ENCODE assay signal across 8 cellular contexts in genomic region chr16:85612191-85612800, GRCh38. TPM values are rescaled to one million over a fixed set of nuclear protein-coding genes. Genes with fewer than 3 reads are reported as not detected.
DNase-seq lines count a peak whose midpoint lies in the region; ATAC-seq and TF ChIP-seq lines count a peak whose summit lies in the region.

No MANE protein-coding gene starts in this region.

- H4K8ac ChIP-seq in mesenchymal stem cell (ENCODE audit: low read length) = peak overlapping the region; percentile 76

- H3K4me1 ChIP-seq in effector memory CD4-positive, alpha-beta T cell (ENCODE audit: control insufficient read depth, insufficient read depth, low read length, poor library complexity, severe bottlenecking) = peaks cover 57% of the 10 kb centered on the region
- H3K4me1 ChIP-seq in mesenchymal stem cell (ENCODE audit: control insufficient read depth, insufficient read depth, low read depth, low read length) (peaks cover 66% of the 10 kb centered on the region), tibial nerve (peaks cover 0 to 76% (median 47%) of the 10 kb centered on the region in 4 donors)

- peak overlapping the region; percentile 85 for H3K9ac ChIP-seq in mesenchymal stem cell (ENCODE audit: low read length)

- H3K4me3 ChIP-seq in effector memory CD4-positive, alpha-beta T cell (ENCODE audit: insufficient read depth, low read depth, low read length, poor library complexity, severe bottlenecking) = peak overlapping the region; percentile 76
- H3K4me3 ChIP-seq in mesenchymal stem cell (ENCODE audit: insufficient read depth in 1 of 2, low read depth in 1 of 2, low read length in 2 of 2) = peak overlapping the region; percentile 63 to 78
- peak overlapping the region; percentile 50 to 80 (median 62) for H3K4me3 ChIP-seq in tibial nerve

- H3K27ac ChIP-seq in effector memory CD4-positive, alpha-beta T cell (ENCODE audit: insufficient read depth, low read length, poor library complexity, severe bottlenecking) = peak overlapping the region; percentile 42
- H3K27ac ChIP-seq in mesenchymal stem cell (ENCODE audit: low read length, poor library complexity, severe bottlenecking) (peak overlapping the region; percentile 59), tibial nerve (peak overlapping the region; percentile 70 to 94 (median 89))

- H3K4ac ChIP-seq in mesenchymal stem cell (ENCODE audit: low read depth in 1 of 2, low read length in 2 of 2) = peak overlapping the region in 1 of 2 experiments; percentile 48

- no peaks in the 10 kb centered on the region for H3K27me3 ChIP-seq in effector memory CD4-positive, alpha-beta T cell (replicated peaks; ENCODE audit: control insufficient read depth, insufficient read depth, low read length, poor library complexity, severe bottlenecking)
- no peaks in the 10 kb centered on the region for H3K27me3 ChIP-seq in mesenchymal stem cell (ENCODE audit: control insufficient read depth in 1 of 2, insufficient read depth in 1 of 2, low read length in 2 of 2)
- no peaks in the 10 kb centered on the region for H3K27me3 ChIP-seq in tibial nerve

- peak overlapping the region in 1 of 2 experiments; percentile 91 for H3K23ac ChIP-seq in mesenchymal stem cell (ENCODE audit: low read length in 2 of 2)

- no peak for TF ChIP-seq POLR2A in tibial nerve (IDR thresholded peaks at IDR 0.05)

- no peak for TF ChIP-seq EP300 in tibial nerve (IDR thresholded peaks at IDR 0.05)

- H3K4me2 ChIP-seq in mesenchymal stem cell (ENCODE audit: low read length, poor library complexity, severe bottlenecking) = peak overlapping the region; percentile 97

- peak overlapping the region; percentile 43 to 92 for H3K18ac ChIP-seq in mesenchymal stem cell (ENCODE audit: low read depth in 1 of 2, low read length in 2 of 2)

- peaks cover 36% of the 10 kb centered on the region for H3K79me1 ChIP-seq in mesenchymal stem cell (replicated peaks; ENCODE audit: low read length, poor library complexity, severe bottlenecking)

- peak overlapping the region; percentile 87 for H2BK120ac ChIP-seq in mesenchymal stem cell (ENCODE audit: low read depth, low read length)

- no peaks in the 10 kb centered on the region for H3K9me3 ChIP-seq in effector memory CD4-positive, alpha-beta T cell (ENCODE audit: control insufficient read depth, low read length)
- H3K9me3 ChIP-seq in mesenchymal stem cell (ENCODE audit: control insufficient read depth, low read length) (no peaks in the 10 kb centered on the region), tibial nerve (no peaks in the 10 kb centered on the region)

- no peak overlapping the region for H3K14ac ChIP-seq in mesenchymal stem cell (ENCODE audit: low read length in 2 of 2)

- WGBS in mesenchymal stem cell = 1% methylated on average over 21 of the region's 38 CpGs
- WGBS in tibial nerve, 2 donors = 0 to 2% methylated on average over 17 to 21 of the region's 38 CpGs

- peak overlapping the region; percentile 16 for H2BK15ac ChIP-seq in mesenchymal stem cell (ENCODE audit: low read depth, poor library complexity, severe bottlenecking)

- no peak for TF ChIP-seq CTCF in tibial nerve (IDR thresholded peaks at IDR 0.05)

- no peak overlapping the region for H2AFZ ChIP-seq in mesenchymal stem cell (ENCODE audit: low read depth, low read length)

- peak overlapping the region; percentile 31 for H2AK5ac ChIP-seq in mesenchymal stem cell (ENCODE audit: low read length, severe bottlenecking)

- no peaks in the 10 kb centered on the region for H3K36me3 ChIP-seq in effector memory CD4-positive, alpha-beta T cell (ENCODE audit: control insufficient read depth, insufficient read depth, low read length)
- H3K36me3 ChIP-seq in mesenchymal stem cell (ENCODE audit: control insufficient read depth in 1 of 2, insufficient read depth in 2 of 2, low read depth in 1 of 2, low read length in 2 of 2) = peaks cover 0 to 15% of the 10 kb centered on the region in 2 experiments
- H3K36me3 ChIP-seq in tibial nerve = no peaks in the 10 kb centered on the region

- H4K91ac ChIP-seq in mesenchymal stem cell (ENCODE audit: low read length) = peak overlapping the region; percentile 89

- peak; percentile 74 for DNase-seq in NCI-H345 (lab: John Stamatoyannopoulos, UW)
- DNase-seq in NCI-H345 treated with DMSO at 0.1 percent for 48 hours (lab: John Stamatoyannopoulos, UW; ENCODE audit: unreplicated experiment) = no peak
- DNase-seq in M059J (ENCODE audit: low read depth) = peak; percentile 97
- DNase-seq in T-helper 9 cell = peak; percentile 12
- peak in 1 of 3 donors; percentile 11 for DNase-seq in effector memory CD4-positive, alpha-beta T cell
- peak; percentile 94 for DNase-seq in mesenchymal stem cell
- peak; percentile 44 to 46 for DNase-seq in tibial nerve (ENCODE audit: low spot score in 2 of 2)

- H2BK5ac ChIP-seq in mesenchymal stem cell (ENCODE audit: low read depth, low read length, poor library complexity, severe bottlenecking) = peak overlapping the region; percentile 67

- H2BK12ac ChIP-seq in mesenchymal stem cell (ENCODE audit: low read length in 2 of 2) = peak overlapping the region in 1 of 2 experiments; percentile 87

- ATAC-seq in HG03521 (IDR thresholded peaks at IDR 0.05; ENCODE audit: unreplicated experiment) = no peak

RNA-seq across cellular contexts. Expression of gene GSE1, which starts 0.8 kb away (rescaled TPM):
- 11.7 and 15.2 TPM in 2 replicates for total RNA-seq in M059J (2014; rRNA removed; shearing (Covaris generic))
- polyA plus RNA-seq in mesenchymal stem cell (2013, experiment 1 of 2) = 39.2 TPM
- 38.5 TPM for polyA plus RNA-seq in mesenchymal stem cell (2013, experiment 2 of 2)
- total RNA-seq in tibial nerve = 100 to 1,000 TPM in 1 of 4 donors, 10 to 100 TPM in 3; 65.1 to 147 (median 83.5) TPM
